Comparison of ENCODE assay signal across 22 cellular contexts in genomic region chr15:35330921-35331320, GRCh38.
DNase-seq lines count a peak whose midpoint lies in the region; ATAC-seq, FAIRE-seq and TF ChIP-seq lines count a peak whose summit lies in the region.
"Had no signal": no experiment of that assay in that cellular context is flagged by ENCODE, and none has a peak within 500 bp of the region (broad histone marks: within the 10 kb centered on the region; RNA-seq: fewer than 3 reads in every experiment).

No MANE protein-coding gene starts in this region.

- H3K9me3 ChIP-seq in endothelial cell of umbilical vein (replicated peaks; ENCODE audit: control insufficient read depth, insufficient read depth, low read length) (no peaks in the 10 kb centered on the region), MG63 (no peaks in the 10 kb centered on the region)
- H3K9me3 ChIP-seq: BLaER1 treated with 17β-estradiol and CSF1 and Interleukin-3, amounts not matched to agents 10 nM and 100 nM had no signal

- CTCF ChIA-PET in endothelial cell of umbilical vein (lab: Charles Lee), result interaction anchor here (1.4 kb wide), 1 partner anchor 114 kb away, joined by 7 read pairs; no protein-coding TSS in a partner anchor

- peaks cover 9% of the 10 kb centered on the region for H3K36me3 Mint-ChIP-seq in mesothelial cell of epicardium
- H3K36me3 Mint-ChIP-seq: CD8-positive, alpha-beta T cell had no signal

- no TSS peak for BruUV-seq in endothelial cell of umbilical vein (replicated peaks; lab: Mats Ljungman, UMichigan)

- no peak overlapping the region for H3K4me3 ChIP-seq in endothelial cell of umbilical vein (replicated peaks in 1 of 3; ENCODE audit: insufficient read depth in 1 of 3, low read depth in 1 of 3, low read length in 3 of 3)
- no peak overlapping the region for H3K4me3 ChIP-seq in MG63
- H3K4me3 ChIP-seq: BLaER1 treated with 17β-estradiol and CSF1 and Interleukin-3, amounts not matched to agents 10 nM and 100 nM; GM23338 had no signal

- no peak overlapping the region for H2AFZ ChIP-seq in endothelial cell of umbilical vein (ENCODE audit: low read depth, low read length)
- H2AFZ ChIP-seq: GM23338 had no signal

- H3K9me3 Mint-ChIP-seq in mesothelial cell of epicardium, result peaks cover 15% of the 10 kb centered on the region
- H3K9me3 Mint-ChIP-seq: GM23338 had no signal

- H3K4me2 ChIP-seq in endothelial cell of umbilical vein (ENCODE audit: insufficient read depth, low read length), result peak overlapping the region; percentile 6
- H3K4me2 ChIP-seq: BLaER1 treated with 17β-estradiol and CSF1 and Interleukin-3, amounts not matched to agents 10 nM and 100 nM had no signal

- H3K9ac ChIP-seq in endothelial cell of umbilical vein (replicated peaks; ENCODE audit: extremely low read depth, insufficient read depth, low read length), result no peak overlapping the region
- H3K9ac ChIP-seq: BLaER1 treated with 17β-estradiol and CSF1 and Interleukin-3, amounts not matched to agents 10 nM and 100 nM had no signal

- H3K9me1 ChIP-seq in endothelial cell of umbilical vein (replicated peaks; ENCODE audit: control insufficient read depth, extremely low read depth, insufficient read depth, low read length), result no peaks in the 10 kb centered on the region

- ATAC-seq in GM19455 (IDR thresholded peaks at IDR 0.05; ENCODE audit: unreplicated experiment), result no peak
- ATAC-seq: CD8-positive, alpha-beta T cell; GM23338 had no signal

- H3K27me3 ChIP-seq in endothelial cell of umbilical vein (ENCODE audit: control insufficient read depth in 2 of 2, insufficient read depth in 2 of 2, low read length in 2 of 2) (no peaks in the 10 kb centered on the region), MG63 (no peaks in the 10 kb centered on the region)
- H3K27me3 ChIP-seq: BLaER1 treated with 17β-estradiol and CSF1 and Interleukin-3, amounts not matched to agents 10 nM and 100 nM had no signal

- H3K36me3 ChIP-seq in endothelial cell of umbilical vein (ENCODE audit: control insufficient read depth in 2 of 2, extremely low read depth in 1 of 2, insufficient read depth in 2 of 2, low read length in 2 of 2) (no peaks in the 10 kb centered on the region), MG63 (no peaks in the 10 kb centered on the region)
- H3K36me3 ChIP-seq: BLaER1 treated with 17β-estradiol and CSF1 and Interleukin-3, amounts not matched to agents 10 nM and 100 nM had no signal

- no peaks in the 10 kb centered on the region for H3K79me2 ChIP-seq in endothelial cell of umbilical vein (ENCODE audit: control insufficient read depth, insufficient read depth, low read length)

- no peak for TF ChIP-seq CTCF in endothelial cell of umbilical vein (IDR thresholded peaks at IDR 0.05; ENCODE audit: extremely low read depth in 1 of 2, insufficient read depth in 1 of 2, low read depth in 1 of 2, low read length in 2 of 2)
- no peak for TF ChIP-seq CTCF in mesothelial cell of epicardium (IDR thresholded peaks at IDR 0.05; ENCODE audit: unreplicated experiment)

- FAIRE-seq in G401.6 (lab: Jason Lieb, UNC) (peak; percentile 100), TTC549 (lab: Jason Lieb, UNC) (peak; percentile 91), endothelial cell of umbilical vein (lab: Jason Lieb, UNC) (peak; percentile 54)
- FAIRE-seq: GM12892, GM18507, H54 had no signal

- intact Hi-C loops in endothelial cell of umbilical vein (cut with micrococcal nuclease), result no loop called here

- DNase-seq in endothelial cell of umbilical vein (ENCODE audit: low read depth, low spot score) (peak; percentile 67), mesothelial cell of epicardium (ENCODE audit: low spot score in 2 of 2, unreplicated experiment in 2 of 2) (no peak), cerebellar nuclear complex (lab: John Stamatoyannopoulos, UW) (no peak), NOMO-1 treated with DMSO at 0.1 percent for 48 hours (lab: John Stamatoyannopoulos, UW; ENCODE audit: unreplicated experiment) (no peak), MG63 (no peak)
- DNase-seq: Calu3; CD8-positive, alpha-beta T cell; DMS53; DND-41; EL; GDM1; HCEC 1CT had no signal

- dilution Hi-C loops in endothelial cell of umbilical vein (cut with MboI; ENCODE audit: extremely low pct_ligation_motif_present, low sequenced_read_pairs), result no loop called here

- peak overlapping the region; percentile 34 for H3K27ac Mint-ChIP-seq in mesothelial cell of epicardium
- H3K27ac Mint-ChIP-seq: B cell; CD8-positive, alpha-beta T cell had no signal

- TF ChIP-seq POLR2A in endothelial cell of umbilical vein (IDR thresholded peaks at IDR 0.05; ENCODE audit: low read depth, low read length), result no peak

- no peak overlapping the region for H3K27ac ChIP-seq in endothelial cell of umbilical vein (ENCODE audit: insufficient read depth, low read depth, low read length)
- H3K27ac ChIP-seq: BLaER1 treated with 17β-estradiol and CSF1 and Interleukin-3, amounts not matched to agents 10 nM and 100 nM; HL-60 had no signal

- peaks cover 36% of the 10 kb centered on the region for H3K4me1 Mint-ChIP-seq in mesothelial cell of epicardium
- H3K4me1 Mint-ChIP-seq: B cell had no signal

- POLR2A ChIA-PET in endothelial cell of umbilical vein (lab: Charles Lee), result no interaction called here

- H4K20me1 ChIP-seq in endothelial cell of umbilical vein (replicated peaks; ENCODE audit: control insufficient read depth, extremely low read depth, insufficient read depth, low read length), result no peaks in the 10 kb centered on the region
- H4K20me1 ChIP-seq: BLaER1 treated with 17β-estradiol and CSF1 and Interleukin-3, amounts not matched to agents 10 nM and 100 nM had no signal

- H3K27me3 Mint-ChIP-seq in mesothelial cell of epicardium (ENCODE audit: low read depth), result no peaks in the 10 kb centered on the region
- H3K27me3 Mint-ChIP-seq: B cell had no signal

- no peak overlapping the region for H3K4me3 Mint-ChIP-seq in mesothelial cell of epicardium
- H3K4me3 Mint-ChIP-seq: B cell; CD8-positive, alpha-beta T cell; GM23338 had no signal

- peaks cover 11% of the 10 kb centered on the region for H3K4me1 ChIP-seq in endothelial cell of umbilical vein (ENCODE audit: control insufficient read depth, extremely low read depth, insufficient read depth, low read length)
- H3K4me1 ChIP-seq: BLaER1 treated with 17β-estradiol and CSF1 and Interleukin-3, amounts not matched to agents 10 nM and 100 nM had no signal

TF ChIP-seq in endothelial cell of umbilical vein, 7 proteins besides CTCF, POLR2A, EP300 and RAD21:
- no peak for TF ChIP-seq GATA2 (IDR thresholded peaks at IDR 0.05; ENCODE audit: insufficient read depth, insufficient read length, low read depth, low read length)
- TF ChIP-seq MAX (IDR thresholded peaks at IDR 0.05; ENCODE audit: insufficient read depth, insufficient read length), result no peak
- no peak for TF ChIP-seq MYC (IDR thresholded peaks at IDR 0.05; ENCODE audit: low read depth, low read length)
- TF ChIP-seq JUN (IDR thresholded peaks at IDR 0.05; ENCODE audit: borderline replicate concordance, insufficient read depth, insufficient read length, low read depth), result no peak
- no peak for TF ChIP-seq FOS (IDR thresholded peaks at IDR 0.05; ENCODE audit: borderline replicate concordance, insufficient read depth, low read length)
- TF ChIP-seq POLR2AphosphoS5 (IDR thresholded peaks at IDR 0.05; ENCODE audit: insufficient read depth, low read depth, low read length), result no peak
- TF ChIP-seq EZH2 (IDR thresholded peaks at IDR 0.05; ENCODE audit: borderline replicate concordance, low read depth, low read length, severe bottlenecking), result no peak
